Comparison of ENCODE assay signal across 22 cellular contexts in genomic region chr12:89597210-89597609, GRCh38.
"Had no signal": no experiment of that assay in that cellular context is flagged by ENCODE, and none has a peak within 500 bp of the region (broad histone marks: within the 10 kb centered on the region; RNA-seq: fewer than 3 reads in every experiment).

No MANE protein-coding gene starts in this region.

- ATAC-seq: right cardiac atrium, T-cell had no signal

- H3K36me3 ChIP-seq: prostate gland had no signal

- DNase-seq: activated CD4-positive, alpha-beta T cell treated with anti-CD3 and anti-CD28 coated beads for 1 hour; activated CD8-positive, alpha-beta memory T cell treated with anti-CD3 and anti-CD28 coated beads for 24 hours; activated naive CD4-positive, alpha-beta T cell treated with Interleukin-2 at 50 U/mL for 16 hours; amygdala; foreskin fibroblast; glutamatergic neuron; hypothalamus; kidney; right cardiac atrium; SK-N-SH; stimulated activated CD4-positive, alpha-beta T cell treated with anti-CD3 and anti-CD28 coated beads, Interleukin-4, amount 100 ng/mL, for 4 hours; stimulated activated CD8-positive, alpha-beta memory T cell treated with anti-CD3 and anti-CD28 coated beads, Interleukin-4, amount 100 ng/mL, for 48 hours; stomach; T-cell; T-helper 9 cell; testis; upper lobe of left lung had no signal

- H3K27me3 Mint-ChIP-seq: brain; central memory CD8-positive, alpha-beta T cell; T-cell had no signal

- H3K27ac Mint-ChIP-seq: brain, T-cell had no signal

- H3K4me1 ChIP-seq: prostate gland, stomach, testis, upper lobe of left lung had no signal

- FAIRE-seq: kidney had no signal

- H3K4me3 Mint-ChIP-seq: brain; central memory CD8-positive, alpha-beta T cell; T-cell had no signal

- H3K9ac ChIP-seq: SK-N-SH had no signal

- H3K4me3 ChIP-seq: coronary artery, prostate gland, skin epidermis, stomach, testis, upper lobe of left lung had no signal

- H3K9me3 Mint-ChIP-seq: brain; central memory CD8-positive, alpha-beta T cell; T-cell had no signal

- H3K27ac ChIP-seq: coronary artery, prostate gland, skin epidermis, stomach, testis, upper lobe of left lung had no signal

- H3K27me3 ChIP-seq: stomach, testis, upper lobe of left lung had no signal

- H3K9me3 ChIP-seq: prostate gland, SK-N-SH, stomach, testis, upper lobe of left lung had no signal
